In the genomic region with DNA sequence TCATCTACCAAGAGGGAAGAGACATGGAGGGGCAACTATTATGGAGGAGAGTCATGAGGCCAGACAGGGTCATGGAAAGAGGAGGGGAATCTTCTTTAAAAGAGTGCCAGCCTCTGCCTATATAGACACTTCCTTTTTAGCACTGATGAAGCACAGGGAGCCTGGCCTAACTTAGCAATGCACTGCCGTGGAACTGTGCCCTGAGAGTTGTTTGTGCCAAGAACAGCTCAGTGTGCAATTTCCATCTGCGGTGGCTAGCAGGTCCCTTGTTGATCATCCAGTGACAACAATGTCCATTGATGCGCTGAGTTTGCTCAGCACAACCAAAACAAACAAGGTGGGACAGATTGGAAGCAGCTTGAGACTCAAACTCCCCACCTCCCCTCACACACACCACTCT, we compare ENCODE assay signal across 22 cellular contexts.
DNase-seq lines count a peak whose midpoint lies in the region; ATAC-seq and TF ChIP-seq lines count a peak whose summit lies in the region.
"Had no signal": no experiment of that assay in that cellular context is flagged by ENCODE, and none has a peak within 500 bp of the region (broad histone marks: within the 10 kb centered on the region; RNA-seq: fewer than 3 reads in every experiment).

No MANE protein-coding gene starts in this region.

- H3K36me3 ChIP-seq in heart left ventricle (no peaks in the 10 kb centered on the region), aorta (ENCODE audit: control insufficient read depth in 1 of 2, insufficient read depth in 2 of 2, low read length in 1 of 2) (no peaks in the 10 kb centered on the region)
- H3K36me3 ChIP-seq: BLaER1, left lung, neutrophil, right lobe of liver, upper lobe of right lung had no signal

- CTCF ChIA-PET in RWPE1 (lab: Yijun Ruan, JAX), result no interaction called here

- peak; percentile 33 for DNase-seq in NCI-H748 (lab: John Stamatoyannopoulos, UW; ENCODE audit: unreplicated experiment)
- DNase-seq in NCI-H748 treated with DMSO at 0.1 percent for 48 hours (lab: John Stamatoyannopoulos, UW), result no peak
- peak in 4 of 5 donors; percentile 15 to 54 (median 31) for DNase-seq in heart left ventricle
- no peak for DNase-seq in progenitor cell of endocrine pancreas (ENCODE audit: low spot score, unreplicated experiment)
- DNase-seq in aorta, result no peak
- DNase-seq in RWPE1 (ENCODE audit: low spot score), result no peak
- DNase-seq: activated CD4-positive, CD25-positive, alpha-beta regulatory T cell treated with anti-CD3 and anti-CD28 coated beads, Interleukin-2, amount 50 U/mL, for 72 hours; foreskin keratinocyte; H9; left lung; NCI-H1105 treated with DMSO at 0.1 percent for 48 hours; right lobe of liver; stimulated activated naive CD4-positive, alpha-beta T cell; T-helper 9 cell; upper lobe of right lung had no signal

- POLR2A ChIA-PET in RWPE1 (lab: Yijun Ruan, JAX; ENCODE audit: low non-redundant PET), result no interaction called here

- H3K4me1 Mint-ChIP-seq in progenitor cell of endocrine pancreas (ENCODE audit: low read depth), result no peaks in the 10 kb centered on the region
- H3K4me1 Mint-ChIP-seq: activated T-helper 17 cell treated with anti-CD3 and anti-CD28 coated beads, Interleukin-2, amount 50 U/mL, for 72 hours; H9 had no signal

- 30 to 39% (median 35%) methylated on average over 3 of the region's 3 CpGs for WGBS in heart left ventricle, 4 donors
- 12 to 18% methylated on average over 3 of the region's 3 CpGs for WGBS in aorta, 2 donors

- TF ChIP-seq CTCF in heart left ventricle (IDR thresholded peaks at IDR 0.05) (no peak), progenitor cell of endocrine pancreas (IDR thresholded peaks at IDR 0.05; ENCODE audit: unreplicated experiment) (no peak), RWPE1 (conservative IDR thresholded peaks at IDR 0.05; ENCODE audit: low read depth) (no peak)

- no peak overlapping the region for H3K4me3 ChIP-seq in heart left ventricle
- no peak overlapping the region for H3K4me3 ChIP-seq in aorta (ENCODE audit: low read length in 2 of 2)
- H3K4me3 ChIP-seq: BLaER1, left lung, right lobe of liver, upper lobe of right lung had no signal

- no peaks in the 10 kb centered on the region for H3K36me3 Mint-ChIP-seq in progenitor cell of endocrine pancreas (ENCODE audit: insufficient read depth)

- H3K9me3 Mint-ChIP-seq in progenitor cell of endocrine pancreas (ENCODE audit: low read depth), result no peaks in the 10 kb centered on the region
- H3K9me3 Mint-ChIP-seq: H9 had no signal

- ATAC-seq in heart left ventricle, result peak; percentile 61 to 87 (median 74)
- ATAC-seq in aorta (ENCODE audit: low FRiP score), result peak; percentile 11
- ATAC-seq in HG03135 (IDR thresholded peaks at IDR 0.05; ENCODE audit: unreplicated experiment), result no peak
- ATAC-seq in GM19463 (IDR thresholded peaks at IDR 0.05; ENCODE audit: unreplicated experiment), result no peak
- ATAC-seq: activated T-helper 17 cell treated with anti-CD3 and anti-CD28 coated beads, Interleukin-2, amount 50 U/mL, for 72 hours; foreskin keratinocyte; left lung; SK-N-SH treated with all-trans-retinoic acid at 6 μM for 48 hours; upper lobe of right lung had no signal

- H3K4me1 ChIP-seq in heart left ventricle, result peaks cover 0 to 7% (median 0%) of the 10 kb centered on the region in 12 donors
- H3K4me1 ChIP-seq in aorta (ENCODE audit: control insufficient read depth in 1 of 2, insufficient read depth in 2 of 2, low read length in 2 of 2), result no peaks in the 10 kb centered on the region
- H3K4me1 ChIP-seq: BLaER1, foreskin keratinocyte, left lung, right lobe of liver, upper lobe of right lung had no signal

- no peak overlapping the region for H3K4me3 Mint-ChIP-seq in progenitor cell of endocrine pancreas (ENCODE audit: low read depth)
- H3K4me3 Mint-ChIP-seq: activated T-helper 17 cell treated with anti-CD3 and anti-CD28 coated beads, Interleukin-2, amount 50 U/mL, for 72 hours; H9 had no signal

- peak overlapping the region; percentile 27 for H3K27ac Mint-ChIP-seq in progenitor cell of endocrine pancreas
- H3K27ac Mint-ChIP-seq: activated T-helper 17 cell treated with anti-CD3 and anti-CD28 coated beads, Interleukin-2, amount 50 U/mL, for 72 hours; H9 had no signal

- peaks cover 4% of the 10 kb centered on the region for H3K27me3 Mint-ChIP-seq in progenitor cell of endocrine pancreas
- H3K27me3 Mint-ChIP-seq: activated T-helper 17 cell treated with anti-CD3 and anti-CD28 coated beads, Interleukin-2, amount 50 U/mL, for 72 hours had no signal

- H3K27ac ChIP-seq in heart left ventricle, result no peak overlapping the region
- H3K27ac ChIP-seq in aorta (ENCODE audit: low read depth in 1 of 2, low read length in 2 of 2), result no peak overlapping the region
- H3K27ac ChIP-seq in RWPE1, result no peak overlapping the region
- H3K27ac ChIP-seq: BLaER1, epithelial cell of prostate, foreskin keratinocyte, left lung, neutrophil, right lobe of liver, upper lobe of right lung had no signal

- H3K27me3 ChIP-seq in heart left ventricle, result no peaks in the 10 kb centered on the region
- H3K27me3 ChIP-seq in aorta (ENCODE audit: control insufficient read depth in 1 of 2, insufficient read depth in 2 of 2, low read length in 1 of 2), result no peaks in the 10 kb centered on the region
- H3K27me3 ChIP-seq: BLaER1, foreskin keratinocyte, left lung, neutrophil, right lobe of liver, upper lobe of right lung had no signal

- no peaks in the 10 kb centered on the region for H3K9me3 ChIP-seq in heart left ventricle
- no peaks in the 10 kb centered on the region for H3K9me3 ChIP-seq in aorta (ENCODE audit: control insufficient read depth, low read length)
- H3K9me3 ChIP-seq: BLaER1, left lung, neutrophil, right lobe of liver, upper lobe of right lung had no signal

- no peak for TF ChIP-seq POLR2A in heart left ventricle (IDR thresholded peaks at IDR 0.05)

- intact Hi-C loops in heart left ventricle (cut with DNase I), result no loop called here
- intact Hi-C loops in aorta (cut with DNase I), result no loop called here

Comparison
In these comparisons a context has a peak if more than half of its experiments do, and no peak if none do; other contexts are left out.
1. DNase-seq: peak in NCI-H748 (single experiment) and heart left ventricle (4 of 5); none in NCI-H748 treated with DMSO at 0.1 percent for 48 hours (single experiment), progenitor cell of endocrine pancreas (single experiment), aorta (0 of 2) and RWPE1 (single experiment).
2. ATAC-seq: peak in heart left ventricle (4 of 4) and aorta (single experiment); none in HG03135 (single experiment) and GM19463 (single experiment).